In genomic region chr4:42282081-42282901, GRCh38 we compare ENCODE assay signal across 8 cellular contexts.
DNase-seq lines count a peak whose midpoint lies in the region; ATAC-seq and TF ChIP-seq lines count a peak whose summit lies in the region.

No MANE protein-coding gene starts in this region.

- TF ChIP-seq CTCF in VCaP (conservative IDR thresholded peaks at IDR 0.05) (peak; percentile 89), fibroblast of the aortic adventitia (IDR thresholded peaks at IDR 0.05; ENCODE audit: insufficient read depth, low read length) (peak; percentile 73)

- H2BK15ac ChIP-seq in neuronal stem cell (ENCODE audit: low read length), result no peak overlapping the region

- no peak overlapping the region for H2AK5ac ChIP-seq in neuronal stem cell (ENCODE audit: low read depth, low read length)

- H3K27ac ChIP-seq in VCaP, result no peak overlapping the region
- H3K27ac ChIP-seq in neuronal stem cell (replicated peaks; ENCODE audit: low read length), result no peak overlapping the region

- peak overlapping the region; percentile 27 for H2AFZ ChIP-seq in neuronal stem cell (ENCODE audit: low read length)

- no peaks in the 10 kb centered on the region for H3K36me3 ChIP-seq in neuronal stem cell (replicated peaks in 1 of 2; ENCODE audit: control insufficient read depth in 2 of 2, insufficient read depth in 2 of 2, low read length in 2 of 2)

- no peak overlapping the region for H3K23ac ChIP-seq in neuronal stem cell (ENCODE audit: low read depth, low read length, poor library complexity)

- H3K4me1 ChIP-seq in neuronal stem cell (ENCODE audit: control insufficient read depth in 2 of 2, insufficient read depth in 1 of 2, low read depth in 1 of 2, low read length in 2 of 2), result no peaks in the 10 kb centered on the region

- no peak overlapping the region for H3K14ac ChIP-seq in neuronal stem cell (ENCODE audit: low read length)

- no peak overlapping the region for H4K91ac ChIP-seq in neuronal stem cell (ENCODE audit: low read depth, low read length, poor library complexity)

- H3K18ac ChIP-seq in neuronal stem cell (ENCODE audit: low read length), result no peak overlapping the region

- ATAC-seq in GM19025 (IDR thresholded peaks at IDR 0.05; ENCODE audit: low read depth, unreplicated experiment) (peak; percentile 57), HG03095 (IDR thresholded peaks at IDR 0.05; ENCODE audit: unreplicated experiment) (peak; percentile 78)

- H3K4me2 ChIP-seq in neuronal stem cell (ENCODE audit: insufficient read depth, low read length, poor library complexity, severe bottlenecking), result no peak overlapping the region

- H3K27me3 ChIP-seq in neuronal stem cell (ENCODE audit: control insufficient read depth in 3 of 3, insufficient read depth in 3 of 3, low read depth in 1 of 3, low read length in 3 of 3), result no peaks in the 10 kb centered on the region

- H2BK5ac ChIP-seq in neuronal stem cell (ENCODE audit: low read length), result no peak overlapping the region

- H3K4me3 ChIP-seq in fibroblast of the aortic adventitia (ENCODE audit: low read depth, low read length) (no peak overlapping the region), neuronal stem cell (ENCODE audit: low read length in 2 of 2) (no peak overlapping the region)

- no peak overlapping the region for H3K4ac ChIP-seq in neuronal stem cell (ENCODE audit: low read length)

- H2BK120ac ChIP-seq in neuronal stem cell (ENCODE audit: low read depth, low read length), result no peak overlapping the region

- no peaks in the 10 kb centered on the region for H3K9me3 ChIP-seq in neuronal stem cell (replicated peaks in 1 of 2; ENCODE audit: control insufficient read depth in 2 of 2, insufficient read depth in 1 of 2, low read depth in 1 of 2, low read length in 2 of 2)

- H2BK12ac ChIP-seq in neuronal stem cell (ENCODE audit: low read length), result no peak overlapping the region

- H3K79me1 ChIP-seq in neuronal stem cell (ENCODE audit: low read depth, low read length), result no peaks in the 10 kb centered on the region

- no CpG with 5 or more reads among the region's 12 CpGs for WGBS in neuronal stem cell (ENCODE audit: extremely low coverage in 2 of 2, insufficient read length in 2 of 2, insufficient replicate concordance in 1 of 2), 2 donors

- peak; percentile 63 for DNase-seq in DMS114 treated with DMSO at 0.1 percent for 48 hours (lab: John Stamatoyannopoulos, UW; ENCODE audit: unreplicated experiment)
- peak; percentile 62 for DNase-seq in NCI-H2029 treated with DMSO at 0.1 percent for 48 hours (lab: John Stamatoyannopoulos, UW)
- DNase-seq in fibroblast of the aortic adventitia (ENCODE audit: low read depth), result peak; percentile 89
- DNase-seq in neuronal stem cell (ENCODE audit: low spot score), result peak; percentile 79
- no peak for DNase-seq in amniotic stem cell (lab: John Stamatoyannopoulos, UW)

- H4K8ac ChIP-seq in neuronal stem cell (ENCODE audit: low read depth, low read length), result no peak overlapping the region

- no peak overlapping the region for H3K9ac ChIP-seq in neuronal stem cell (ENCODE audit: low read depth, low read length, poor library complexity)
